10 cellular contexts compared by ENCODE assay signal in genomic region chr3:196774191-196774820, GRCh38. TPM values are rescaled to one million over a fixed set of nuclear protein-coding genes. Genes with fewer than 3 reads are reported as not detected.
DNase-seq lines count a peak whose midpoint lies in the region; FAIRE-seq and TF ChIP-seq lines count a peak whose summit lies in the region.
"Had no signal": no experiment of that assay in that cellular context is flagged by ENCODE, and none has a peak within 500 bp of the region (broad histone marks: within the 10 kb centered on the region; RNA-seq: fewer than 3 reads in every experiment).

No MANE protein-coding gene starts in this region.

- in situ Hi-C loops in brain microvascular endothelial cell (cut with HindIII; ENCODE audit: low pct_ligation_motif_present, low sequenced_read_pairs), result no loop called here

- no peak overlapping the region for H2AK5ac ChIP-seq in mesenchymal stem cell (ENCODE audit: low read length, severe bottlenecking)

- no peak overlapping the region for H4K8ac ChIP-seq in mesenchymal stem cell (ENCODE audit: low read length)

- no peak for FAIRE-seq in GM12891 (lab: Jason Lieb, UNC)

- H3F3A ChIP-seq in Loucy (ENCODE audit: low read depth) (no peaks in the 10 kb centered on the region), MM.1S (ENCODE audit: insufficient read depth, low read length) (no peaks in the 10 kb centered on the region)

- peak overlapping the region; percentile 33 to 81 (median 58) for H3K4me2 ChIP-seq in BLaER1 treated with 17β-estradiol and CSF1 and Interleukin-3, amounts not matched to agents 10 nM and 100 nM
- H3K4me2 ChIP-seq in Loucy (ENCODE audit: low read depth, low read length, poor library complexity, severe bottlenecking), result peak overlapping the region; percentile 27
- H3K4me2 ChIP-seq in mesenchymal stem cell (ENCODE audit: low read length, poor library complexity, severe bottlenecking), result no peak overlapping the region
- no peak overlapping the region for H3K4me2 ChIP-seq in MM.1S (ENCODE audit: low read depth, low read length)

- no peak for TF ChIP-seq CTCF in Loucy (conservative IDR thresholded peaks at IDR 0.05; ENCODE audit: low read length)
- no peak for TF ChIP-seq CTCF in brain microvascular endothelial cell (IDR thresholded peaks at IDR 0.05; ENCODE audit: low read depth, low read length, missing control alignments)
- TF ChIP-seq CTCF in MM.1S (IDR thresholded peaks at IDR 0.05; ENCODE audit: low read length), result no peak

- H2BK120ac ChIP-seq in mesenchymal stem cell (ENCODE audit: low read depth, low read length), result no peak overlapping the region

- no peak overlapping the region for H3K23ac ChIP-seq in mesenchymal stem cell (ENCODE audit: low read length in 2 of 2)

- peak overlapping the region in 3 of 11 experiments; percentile 26 to 48 (median 40); a peak in 3 of 22 replicates for H3K9ac ChIP-seq in BLaER1 treated with 17β-estradiol and CSF1 and Interleukin-3, amounts not matched to agents 10 nM and 100 nM
- H3K9ac ChIP-seq in Loucy (ENCODE audit: low read depth, low read length, poor library complexity, severe bottlenecking) (no peak overlapping the region), mesenchymal stem cell (ENCODE audit: low read length) (peak overlapping the region; percentile 18), MM.1S (ENCODE audit: low read length) (no peak overlapping the region)

- H2BK15ac ChIP-seq in mesenchymal stem cell (ENCODE audit: low read depth, poor library complexity, severe bottlenecking), result no peak overlapping the region

- no peak overlapping the region for H2BK12ac ChIP-seq in mesenchymal stem cell (ENCODE audit: low read length in 2 of 2)

- peaks cover 46 to 83% (median 60%) of the 10 kb centered on the region in 11 experiments for H3K36me3 ChIP-seq in BLaER1 treated with 17β-estradiol and CSF1 and Interleukin-3, amounts not matched to agents 10 nM and 100 nM
- no peaks in the 10 kb centered on the region; the same call in 1 of the 2 replicates for H3K36me3 ChIP-seq in Loucy (ENCODE audit: insufficient read depth, low read length)
- no peaks in the 10 kb centered on the region for H3K36me3 ChIP-seq in brain microvascular endothelial cell (replicated peaks)
- H3K36me3 ChIP-seq in mesenchymal stem cell (ENCODE audit: control insufficient read depth in 1 of 2, insufficient read depth in 2 of 2, low read depth in 1 of 2, low read length in 2 of 2), result peaks cover 0 to 8% of the 10 kb centered on the region in 2 experiments
- H3K36me3 ChIP-seq in MM.1S (replicated peaks; ENCODE audit: insufficient read depth, low read length), result 0 out of 2 replicates have a peak, but pooled peaks cover 6% of the 10 kb centered on the region

- H3K4me3 ChIP-seq in BLaER1 treated with 17β-estradiol and CSF1 and Interleukin-3, amounts not matched to agents 10 nM and 100 nM, result no peak overlapping the region
- H3K4me3 ChIP-seq in Loucy (ENCODE audit: low read length, poor library complexity, severe bottlenecking), result no peak overlapping the region
- H3K4me3 ChIP-seq in brain microvascular endothelial cell (ENCODE audit: low read depth, low read length), result no peak overlapping the region
- H3K4me3 ChIP-seq in mesenchymal stem cell (ENCODE audit: insufficient read depth in 1 of 2, low read depth in 1 of 2, low read length in 2 of 2), result no peak overlapping the region
- H3K4me3 ChIP-seq in MM.1S (ENCODE audit: low read length), result no peak overlapping the region

- DNase-seq in brain microvascular endothelial cell (no peak), mesenchymal stem cell (no peak), MM.1S (no peak), mesenteric fat pad (ENCODE audit: low spot score) (no peak), GM03348 (ENCODE audit: low spot score) (no peak), GM12891 (ENCODE audit: insufficient read length, low spot score) (no peak)
- DNase-seq: amniotic stem cell, NCI-H187 had no signal

- peak overlapping the region in 7 of 11 experiments; percentile 1 to 45 (median 19); a peak in 7 of 22 replicates for H3K27ac ChIP-seq in BLaER1 treated with 17β-estradiol and CSF1 and Interleukin-3, amounts not matched to agents 10 nM and 100 nM
- H3K27ac ChIP-seq in brain microvascular endothelial cell, result peak overlapping the region; percentile 23
- no peak overlapping the region for H3K27ac ChIP-seq in mesenchymal stem cell (ENCODE audit: low read length, poor library complexity, severe bottlenecking)
- H3K27ac ChIP-seq in MM.1S (ENCODE audit: low read length), result no peak overlapping the region

- 96% methylated on average over 4 of the region's 5 CpGs for WGBS in mesenchymal stem cell

- H3K27me3 ChIP-seq in BLaER1 treated with 17β-estradiol and CSF1 and Interleukin-3, amounts not matched to agents 10 nM and 100 nM, result no peaks in the 10 kb centered on the region
- H3K27me3 ChIP-seq in Loucy (ENCODE audit: insufficient read depth, low read length, poor library complexity, severe bottlenecking) (no peaks in the 10 kb centered on the region), brain microvascular endothelial cell (replicated peaks) (no peaks in the 10 kb centered on the region), mesenchymal stem cell (ENCODE audit: control insufficient read depth in 1 of 2, insufficient read depth in 1 of 2, low read length in 2 of 2) (no peaks in the 10 kb centered on the region), MM.1S (replicated peaks; ENCODE audit: insufficient read depth, low read length) (no peaks in the 10 kb centered on the region)

- no peak overlapping the region for H2BK5ac ChIP-seq in mesenchymal stem cell (ENCODE audit: low read depth, low read length, poor library complexity, severe bottlenecking)

- H3K9me2 ChIP-seq in Loucy (replicated peaks; ENCODE audit: low read depth, low read length) (no peaks in the 10 kb centered on the region), MM.1S (replicated peaks; ENCODE audit: insufficient read depth, low read length) (no peaks in the 10 kb centered on the region)

- no peak overlapping the region for H3K18ac ChIP-seq in mesenchymal stem cell (ENCODE audit: low read depth in 1 of 2, low read length in 2 of 2)

- H4K20me1 ChIP-seq in BLaER1 treated with 17β-estradiol and CSF1 and Interleukin-3, amounts not matched to agents 10 nM and 100 nM, result peaks cover 74 to 100% (median 100%) of the 10 kb centered on the region in 11 experiments
- peaks cover 78% of the 10 kb centered on the region for H4K20me1 ChIP-seq in Loucy (ENCODE audit: insufficient read depth, low read length, poor library complexity, severe bottlenecking)
- H4K20me1 ChIP-seq in MM.1S (ENCODE audit: insufficient read depth, low read length), result 0 out of 2 replicates have a peak, but pooled peaks cover 3% of the 10 kb centered on the region

- H3K9me3 ChIP-seq in BLaER1 treated with 17β-estradiol and CSF1 and Interleukin-3, amounts not matched to agents 10 nM and 100 nM (replicated peaks in 1 of 11), result peaks cover 0 to 55% (median 41%) of the 10 kb centered on the region in 11 experiments; a peak in 19 of 22 replicates
- H3K9me3 ChIP-seq in Loucy (ENCODE audit: insufficient read depth, low read depth, low read length) (no peaks in the 10 kb centered on the region), mesenchymal stem cell (ENCODE audit: control insufficient read depth, low read length) (peaks cover 3% of the 10 kb centered on the region), MM.1S (replicated peaks; ENCODE audit: insufficient read depth, low read length) (no peaks in the 10 kb centered on the region)

- peaks cover 35 to 74% (median 40%) of the 10 kb centered on the region in 10 experiments for H3K4me1 ChIP-seq in BLaER1 treated with 17β-estradiol and CSF1 and Interleukin-3, amounts not matched to agents 10 nM and 100 nM
- H3K4me1 ChIP-seq in Loucy (ENCODE audit: insufficient read depth, low read length, poor library complexity, severe bottlenecking), result peaks cover 41% of the 10 kb centered on the region
- peaks cover 1% of the 10 kb centered on the region for H3K4me1 ChIP-seq in mesenchymal stem cell (ENCODE audit: control insufficient read depth, insufficient read depth, low read depth, low read length)
- no peaks in the 10 kb centered on the region for H3K4me1 ChIP-seq in MM.1S (ENCODE audit: low read length)

- H3K14ac ChIP-seq in mesenchymal stem cell (ENCODE audit: low read length in 2 of 2), result no peak overlapping the region

- TF ChIP-seq POLR2A in GM12891 (IDR thresholded peaks at IDR 0.05; ENCODE audit: low read depth, low read length), result no peak

- no peaks in the 10 kb centered on the region for H3K79me1 ChIP-seq in mesenchymal stem cell (replicated peaks; ENCODE audit: low read length, poor library complexity, severe bottlenecking)

- H3K4ac ChIP-seq in mesenchymal stem cell (ENCODE audit: low read depth in 1 of 2, low read length in 2 of 2), result no peak overlapping the region

- H2AFZ ChIP-seq in Loucy (ENCODE audit: low read length) (no peak overlapping the region), mesenchymal stem cell (ENCODE audit: low read depth, low read length) (no peak overlapping the region), MM.1S (ENCODE audit: low read length) (no peak overlapping the region)

- H3K79me2 ChIP-seq in Loucy (ENCODE audit: insufficient read depth, low read length) (peaks cover 94% of the 10 kb centered on the region), MM.1S (ENCODE audit: low read length) (peaks cover 94% of the 10 kb centered on the region)

- no peak overlapping the region for H4K91ac ChIP-seq in mesenchymal stem cell (ENCODE audit: low read length)

TF ChIP-seq in GM12891, 5 proteins besides CTCF, POLR2A, EP300 and RAD21:
- TF ChIP-seq POLR2AphosphoS5 (IDR thresholded peaks at IDR 0.05; ENCODE audit: low read depth, low read length) (no peak), TAF1 (IDR thresholded peaks at IDR 0.05; ENCODE audit: low read depth, low read length) (no peak), POU2F2 (IDR thresholded peaks at IDR 0.05; ENCODE audit: low read depth, low read length) (no peak)

RNA-seq across cellular contexts. Expression of gene PAK2, which starts 34.6 kb away (rescaled TPM):
- 35.0 TPM for polyA plus RNA-seq in mesenchymal stem cell (2013, experiment 1 of 2)
- polyA plus RNA-seq in mesenchymal stem cell (2013, experiment 2 of 2), result 35.8 TPM
- 105 TPM for total RNA-seq in mesenteric fat pad
- 25.7 TPM for polyA plus RNA-seq in GM12891 (2012; ENCODE audit: low read depth, missing spikeins)

Comparison
In these comparisons a context has a peak if more than half of its experiments do, and no peak if none do; other contexts are left out.
1. H3K27ac ChIP-seq: peak in BLaER1 treated with 17β-estradiol and CSF1 and Interleukin-3, amounts not matched to agents 10 nM and 100 nM (7 of 11) and brain microvascular endothelial cell (single experiment); none in mesenchymal stem cell (single experiment) and MM.1S (single experiment).
2. H3K4me2 ChIP-seq: peak in BLaER1 treated with 17β-estradiol and CSF1 and Interleukin-3, amounts not matched to agents 10 nM and 100 nM (11 of 11) and Loucy (single experiment); none in mesenchymal stem cell (single experiment) and MM.1S (single experiment).